In genomic region chr4:121054373-121054772, GRCh38 we compare ENCODE assay signal across 30 cellular contexts. TPM values are rescaled to one million over a fixed set of nuclear protein-coding genes. Genes with fewer than 3 reads are reported as not detected.
"Had no signal": no experiment of that assay in that cellular context is flagged by ENCODE, and none has a peak within 500 bp of the region (broad histone marks: within the 10 kb centered on the region; RNA-seq: fewer than 3 reads in every experiment).

No MANE protein-coding gene starts in this region.

- H3K4me1 ChIP-seq: parathyroid adenoma, right lobe of liver, vagina had no signal

- H3K9me3 Mint-ChIP-seq: naive thymus-derived CD8-positive, alpha-beta T cell; nephron; neural progenitor cell; type B pancreatic cell had no signal

- H3K4me1 Mint-ChIP-seq: nephron; neural progenitor cell; stimulated activated naive B cell treated with anti-CD40 and anti-IgM and Interleukin-4, amounts not matched to agents 10 μg/mL and 1 μg/mL and 100 μg/mL, for 72 hours had no signal

- H3K27me3 ChIP-seq: left lung, neural progenitor cell, right atrium auricular region, right lobe of liver, stomach, tibial artery, vagina had no signal

- H3K36me3 Mint-ChIP-seq: neural progenitor cell; stimulated activated naive B cell treated with anti-CD40 and anti-IgM and Interleukin-4, amounts not matched to agents 10 μg/mL and 1 μg/mL and 100 μg/mL, for 72 hours; type B pancreatic cell had no signal

- DNase-seq: glutamatergic neuron; hippocampal formation; kidney glomerular epithelial cell; left cardiac atrium; lower lobe of right lung; mesenchymal stem cell; naive thymus-derived CD8-positive, alpha-beta T cell; occipital lobe; right lobe of liver; stimulated activated CD4-positive, alpha-beta T cell treated with anti-CD3 and anti-CD28 coated beads, Interleukin-12 subunit alpha, Interleukin-12 subunit beta, amount 100 ng/mL, for 4 hours; stimulated activated CD4-positive, alpha-beta T cell treated with anti-CD3 and anti-CD28 coated beads, Interleukin-15, amount 100 ng/mL, for 24 hours; stimulated activated CD4-positive, alpha-beta T cell treated with anti-CD3 and anti-CD28 coated beads, Interleukin-2, amount 100 ng/mL, for 24 hours; stimulated activated CD4-positive, alpha-beta T cell treated with anti-CD3 and anti-CD28 coated beads, Interleukin-4, amount 100 ng/mL, for 1 hour; stimulated activated naive B cell treated with anti-CD40 and anti-IgM and Interleukin-4, amounts not matched to agents 10 μg/mL and 1 μg/mL and 100 μg/mL, for 72 hours; stimulated activated naive CD8-positive, alpha-beta T cell treated with anti-CD3 and anti-CD28 coated beads, Interleukin-15, Interleukin-2, amounts not matched to agents 100 U/mL and 50 U/mL, for 24 hours; stomach; tibial artery had no signal

- H3K36me3 ChIP-seq: heart left ventricle, left lung, lower lobe of right lung, neural progenitor cell, neutrophil, right atrium auricular region, right lobe of liver, stomach, thoracic aorta, tibial artery, vagina had no signal

- H3K27me3 Mint-ChIP-seq: stimulated activated naive B cell treated with anti-CD40 and anti-IgM and Interleukin-4, amounts not matched to agents 10 μg/mL and 1 μg/mL and 100 μg/mL, for 72 hours had no signal

- ATAC-seq: left cardiac atrium; left lung; naive thymus-derived CD8-positive, alpha-beta T cell; right lobe of liver; stimulated activated naive B cell treated with anti-CD40 and anti-IgM and Interleukin-4, amounts not matched to agents 10 μg/mL and 1 μg/mL and 100 μg/mL, for 72 hours; stimulated activated naive CD8-positive, alpha-beta T cell treated with anti-CD3 and anti-CD28 coated beads, Interleukin-15, Interleukin-2, amounts not matched to agents 100 U/mL and 50 U/mL, for 24 hours had no signal

- H3K9me3 ChIP-seq: heart left ventricle, left lung, lower lobe of right lung, neutrophil, right atrium auricular region, right lobe of liver, stomach, thoracic aorta, tibial artery, vagina had no signal

- H3K27ac Mint-ChIP-seq: nephron; neural progenitor cell; stimulated activated naive B cell treated with anti-CD40 and anti-IgM and Interleukin-4, amounts not matched to agents 10 μg/mL and 1 μg/mL and 100 μg/mL, for 72 hours; type B pancreatic cell had no signal

- H3K27ac ChIP-seq: lower lobe of right lung, neural progenitor cell, neutrophil, parathyroid adenoma, right atrium auricular region, right lobe of liver, stomach, thoracic aorta, tibial artery, vagina had no signal

- H3K4me3 Mint-ChIP-seq: naive thymus-derived CD8-positive, alpha-beta T cell; nephron; neural progenitor cell; stimulated activated naive B cell treated with anti-CD40 and anti-IgM and Interleukin-4, amounts not matched to agents 10 μg/mL and 1 μg/mL and 100 μg/mL, for 72 hours; type B pancreatic cell had no signal

- H3K4me3 ChIP-seq: heart left ventricle, left lung, lower lobe of right lung, neural progenitor cell, right atrium auricular region, right lobe of liver, stomach, thoracic aorta, tibial artery, vagina had no signal

RNA-seq across cellular contexts. Expression of gene NDNF, which starts 18.0 kb away (rescaled TPM):
- total RNA-seq: naive thymus-derived CD8-positive, alpha-beta T cell; osteocyte; pulmonary artery endothelial cell; renal cortical epithelial cell had no signal
